Comparison of ENCODE assay signal across 19 cellular contexts in genomic region chr18:77572537-77572936, GRCh38.
DNase-seq lines count a peak whose midpoint lies in the region; ATAC-seq, FAIRE-seq and TF ChIP-seq lines count a peak whose summit lies in the region.
"Had no signal": no experiment of that assay in that cellular context is flagged by ENCODE, and none has a peak within 500 bp of the region (broad histone marks: within the 10 kb centered on the region; RNA-seq: fewer than 3 reads in every experiment).

No MANE protein-coding gene starts in this region.

- no peaks in the 10 kb centered on the region for H3K9me3 ChIP-seq in thyroid gland
- H3K9me3 ChIP-seq: A549, Caco-2 had no signal

- TF ChIP-seq POLR2A in NB4 (IDR thresholded peaks at IDR 0.05; ENCODE audit: extremely low read depth, insufficient read length) (no peak), thyroid gland (IDR thresholded peaks at IDR 0.05) (no peak)

- no peak for ATAC-seq in HG02571 (IDR thresholded peaks at IDR 0.05; ENCODE audit: unreplicated experiment)
- ATAC-seq: A549, HCT116 had no signal

- H3K36me3 ChIP-seq in thyroid gland, result no peaks in the 10 kb centered on the region

- no peaks in the 10 kb centered on the region for H3K4me1 ChIP-seq in thyroid gland
- H3K4me1 ChIP-seq: A549, Caco-2 had no signal

- WGBS in thyroid gland, 2 donors, result 83 to 90% methylated on average over 9 of the region's 9 CpGs

- FAIRE-seq in GM19239 (lab: Jason Lieb, UNC), result no peak
- FAIRE-seq: A549, G401.6, GM12892, GM18507 had no signal

- no peak overlapping the region for H3K4me3 ChIP-seq in NB4 (ENCODE audit: low read depth, low read length)
- no peak overlapping the region for H3K4me3 ChIP-seq in thyroid gland (replicated peaks in 1 of 3)
- H3K4me3 ChIP-seq: A549 had no signal

- no peaks in the 10 kb centered on the region for H3K27me3 ChIP-seq in thyroid gland

- no peak overlapping the region for H3K27ac ChIP-seq in thyroid gland
- H3K27ac ChIP-seq: A549, C4-2B had no signal

- TF ChIP-seq CTCF in NB4 (IDR thresholded peaks at IDR 0.05; ENCODE audit: low read depth, low read length) (no peak), thyroid gland (IDR thresholded peaks at IDR 0.05) (no peak)

- intact Hi-C loops in thyroid gland (cut with DNase I), result no loop called here

- DNase-seq in SKM-1 treated with dmso at 0.1 percent for 144 hours (lab: John Stamatoyannopoulos, UW; ENCODE audit: unreplicated experiment) (peak; percentile 60), SKM-1 (lab: John Stamatoyannopoulos, UW; ENCODE audit: unreplicated experiment) (no peak), NB4 (ENCODE audit: low read depth) (peak; percentile 90), NOMO-1 treated with dmso at 0.1 percent for 144 hours (lab: John Stamatoyannopoulos, UW; ENCODE audit: unreplicated experiment) (peak; percentile 82), GM19239 (ENCODE audit: insufficient read length, low spot score) (no peak), thyroid gland (no peak)
- DNase-seq: AML-193; Caco-2; CD4-positive, alpha-beta T cell; GOT3; H7; HFFc6 had no signal

Comparison
In these comparisons a context has a peak if more than half of its experiments do, and no peak if none do; other contexts are left out.
1. DNase-seq: peak in SKM-1 treated with dmso at 0.1 percent for 144 hours (single experiment), NB4 (single experiment) and NOMO-1 treated with dmso at 0.1 percent for 144 hours (single experiment); none in SKM-1 (single experiment), GM19239 (single experiment) and thyroid gland (0 of 2).